ENCODE assay signal across 1 cellular context in the genomic region with DNA sequence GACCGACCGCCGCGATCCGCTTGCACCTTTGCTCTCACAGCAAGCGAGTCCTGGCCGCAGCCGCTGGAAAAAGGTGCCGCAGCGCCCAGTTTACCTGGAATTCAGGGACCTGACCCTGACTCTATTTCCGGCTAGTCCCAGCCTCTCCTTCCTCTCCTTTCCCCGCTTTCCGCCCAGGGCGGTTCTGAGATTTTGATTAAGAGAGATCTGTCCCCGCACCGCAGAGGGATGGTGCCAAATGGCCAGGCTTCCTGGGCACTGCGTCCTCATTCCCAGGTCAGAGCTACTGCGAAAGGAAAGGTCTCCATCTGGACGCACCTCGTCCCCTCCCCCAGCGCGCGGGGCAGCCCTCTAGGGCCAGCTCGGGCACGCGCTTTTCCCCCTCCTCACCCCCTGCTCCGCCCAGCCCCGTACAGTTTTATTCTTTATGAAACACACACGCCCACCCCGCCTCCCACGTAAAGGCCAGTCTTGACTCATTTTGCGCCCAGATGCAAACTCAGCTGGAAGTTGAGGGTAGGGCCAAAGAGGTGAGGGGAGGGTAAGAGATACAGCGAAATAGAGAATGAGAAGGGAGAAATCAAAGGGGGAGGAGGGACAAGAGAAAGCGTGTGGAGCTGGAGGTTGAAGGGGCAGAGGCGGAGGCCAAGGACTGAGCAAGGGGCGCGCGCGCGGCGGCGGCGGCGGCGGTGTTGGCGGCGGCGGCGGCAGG.
TF ChIP-seq lines count a peak whose summit lies in the region.

No MANE protein-coding gene starts in this region.

TF ChIP-seq in SK-N-SH treated with all-trans-retinoic acid at 6 μM for 48 hours, 23 proteins besides CTCF, POLR2A, EP300 and RAD21 (continued from another document):
- TF ChIP-seq, protein P1, sequence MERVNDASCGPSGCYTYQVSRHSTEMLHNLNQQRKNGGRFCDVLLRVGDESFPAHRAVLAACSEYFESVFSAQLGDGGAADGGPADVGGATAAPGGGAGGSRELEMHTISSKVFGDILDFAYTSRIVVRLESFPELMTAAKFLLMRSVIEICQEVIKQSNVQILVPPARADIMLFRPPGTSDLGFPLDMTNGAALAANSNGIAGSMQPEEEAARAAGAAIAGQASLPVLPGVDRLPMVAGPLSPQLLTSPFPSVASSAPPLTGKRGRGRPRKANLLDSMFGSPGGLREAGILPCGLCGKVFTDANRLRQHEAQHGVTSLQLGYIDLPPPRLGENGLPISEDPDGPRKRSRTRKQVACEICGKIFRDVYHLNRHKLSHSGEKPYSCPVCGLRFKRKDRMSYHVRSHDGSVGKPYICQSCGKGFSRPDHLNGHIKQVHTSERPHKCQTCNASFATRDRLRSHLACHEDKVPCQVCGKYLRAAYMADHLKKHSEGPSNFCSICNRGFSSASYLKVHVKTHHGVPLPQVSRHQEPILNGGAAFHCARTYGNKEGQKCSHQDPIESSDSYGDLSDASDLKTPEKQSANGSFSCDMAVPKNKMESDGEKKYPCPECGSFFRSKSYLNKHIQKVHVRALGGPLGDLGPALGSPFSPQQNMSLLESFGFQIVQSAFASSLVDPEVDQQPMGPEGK (CRISPR knock-in tag; IDR thresholded peaks at IDR 0.05; ENCODE audit: borderline replicate concordance) = no peak
- TF ChIP-seq ZFP3 (CRISPR knock-in tag; IDR thresholded peaks at IDR 0.05) (no peak), OSR1 (CRISPR knock-in tag; IDR thresholded peaks at IDR 0.05) (no peak)
- TF ChIP-seq, protein P2, sequence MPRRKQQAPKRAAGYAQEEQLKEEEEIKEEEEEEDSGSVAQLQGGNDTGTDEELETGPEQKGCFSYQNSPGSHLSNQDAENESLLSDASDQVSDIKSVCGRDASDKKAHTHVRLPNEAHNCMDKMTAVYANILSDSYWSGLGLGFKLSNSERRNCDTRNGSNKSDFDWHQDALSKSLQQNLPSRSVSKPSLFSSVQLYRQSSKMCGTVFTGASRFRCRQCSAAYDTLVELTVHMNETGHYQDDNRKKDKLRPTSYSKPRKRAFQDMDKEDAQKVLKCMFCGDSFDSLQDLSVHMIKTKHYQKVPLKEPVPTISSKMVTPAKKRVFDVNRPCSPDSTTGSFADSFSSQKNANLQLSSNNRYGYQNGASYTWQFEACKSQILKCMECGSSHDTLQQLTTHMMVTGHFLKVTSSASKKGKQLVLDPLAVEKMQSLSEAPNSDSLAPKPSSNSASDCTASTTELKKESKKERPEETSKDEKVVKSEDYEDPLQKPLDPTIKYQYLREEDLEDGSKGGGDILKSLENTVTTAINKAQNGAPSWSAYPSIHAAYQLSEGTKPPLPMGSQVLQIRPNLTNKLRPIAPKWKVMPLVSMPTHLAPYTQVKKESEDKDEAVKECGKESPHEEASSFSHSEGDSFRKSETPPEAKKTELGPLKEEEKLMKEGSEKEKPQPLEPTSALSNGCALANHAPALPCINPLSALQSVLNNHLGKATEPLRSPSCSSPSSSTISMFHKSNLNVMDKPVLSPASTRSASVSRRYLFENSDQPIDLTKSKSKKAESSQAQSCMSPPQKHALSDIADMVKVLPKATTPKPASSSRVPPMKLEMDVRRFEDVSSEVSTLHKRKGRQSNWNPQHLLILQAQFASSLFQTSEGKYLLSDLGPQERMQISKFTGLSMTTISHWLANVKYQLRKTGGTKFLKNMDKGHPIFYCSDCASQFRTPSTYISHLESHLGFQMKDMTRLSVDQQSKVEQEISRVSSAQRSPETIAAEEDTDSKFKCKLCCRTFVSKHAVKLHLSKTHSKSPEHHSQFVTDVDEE (CRISPR knock-in tag; IDR thresholded peaks at IDR 0.05) = no peak
